ENCODE assay signal across 21 cellular contexts in genomic region chr16:11875721-11876120, GRCh38. TPM values are rescaled to one million over a fixed set of nuclear protein-coding genes. Genes with fewer than 3 reads are reported as not detected.
DNase-seq lines count a peak whose midpoint lies in the region; ATAC-seq, FAIRE-seq and TF ChIP-seq lines count a peak whose summit lies in the region.
"Had no signal": no experiment of that assay in that cellular context is flagged by ENCODE, and none has a peak within 500 bp of the region (broad histone marks: within the 10 kb centered on the region; RNA-seq: fewer than 3 reads in every experiment).

No MANE protein-coding gene starts in this region.

- no peaks in the 10 kb centered on the region for H3K27me3 ChIP-seq in cardiac muscle cell

- H3K27ac ChIP-seq in cardiac muscle cell, result peak overlapping the region; percentile 43
- H3K27ac ChIP-seq: GM23248 had no signal

- ATAC-seq in activated CD8-positive, alpha-beta T cell treated with anti-CD3 and anti-CD28 coated beads for 36 hours, result no peak
- ATAC-seq in activated CD8-positive, alpha-beta T cell treated with anti-CD3 and anti-CD28 coated beads, Interleukin-2, amount 10 ng/mL, durations not matched to agents 7 days and 5 days, result no peak
- ATAC-seq in Right ventricle myocardium superior (ENCODE audit: poor library complexity), result no peak
- no peak for ATAC-seq in HG03159 (IDR thresholded peaks at IDR 0.05; ENCODE audit: unreplicated experiment)
- ATAC-seq: PC-3 had no signal

- no peaks in the 10 kb centered on the region for H3K27me3 Mint-ChIP-seq in activated CD8-positive, alpha-beta T cell treated with anti-CD3 and anti-CD28 coated beads for 36 hours
- H3K27me3 Mint-ChIP-seq in activated CD8-positive, alpha-beta T cell treated with anti-CD3 and anti-CD28 coated beads, Interleukin-2, amount 10 ng/mL, durations not matched to agents 7 days and 5 days (ENCODE audit: low read depth), result no peaks in the 10 kb centered on the region
- no peaks in the 10 kb centered on the region for H3K27me3 Mint-ChIP-seq in nephron progenitor cell (ENCODE audit: low read depth, poor library complexity)

- POLR2A ChIA-PET in activated CD8-positive, alpha-beta T cell treated with anti-CD3 and anti-CD28 coated beads for 36 hours (lab: Charles Lee), result interaction anchor here (0.6 to 1.4 kb wide), 2 partner anchors 8 to 404 kb away, joined by 4 read pairs; no protein-coding TSS in a partner anchor
- POLR2A ChIA-PET in activated CD8-positive, alpha-beta T cell treated with anti-CD3 and anti-CD28 coated beads, Interleukin-2, amount 10 ng/mL, durations not matched to agents 7 days and 5 days (lab: Charles Lee), result no interaction called here

- CTCF ChIA-PET in activated CD8-positive, alpha-beta T cell treated with anti-CD3 and anti-CD28 coated beads for 36 hours (lab: Charles Lee), result interaction anchor here (1.8 kb wide), 1 partner anchor 192 kb away, joined by 8 read pairs; no protein-coding TSS in a partner anchor
- CTCF ChIA-PET in activated CD8-positive, alpha-beta T cell treated with anti-CD3 and anti-CD28 coated beads, Interleukin-2, amount 10 ng/mL, durations not matched to agents 7 days and 5 days (lab: Charles Lee), result interaction anchor here (1.9 kb wide), 1 partner anchor 9 kb away, joined by 5 read pairs; no protein-coding TSS in a partner anchor

- peaks cover 42% of the 10 kb centered on the region for H3K36me3 Mint-ChIP-seq in activated CD8-positive, alpha-beta T cell treated with anti-CD3 and anti-CD28 coated beads for 36 hours (ENCODE audit: low read depth)
- peaks cover 54% of the 10 kb centered on the region for H3K36me3 Mint-ChIP-seq in activated CD8-positive, alpha-beta T cell treated with anti-CD3 and anti-CD28 coated beads, Interleukin-2, amount 10 ng/mL, durations not matched to agents 7 days and 5 days (ENCODE audit: low read depth)
- peaks cover 57% of the 10 kb centered on the region for H3K36me3 Mint-ChIP-seq in nephron progenitor cell (ENCODE audit: low read depth)

- H3K4me3 Mint-ChIP-seq in activated CD8-positive, alpha-beta T cell treated with anti-CD3 and anti-CD28 coated beads for 36 hours, result no peak overlapping the region
- no peak overlapping the region for H3K4me3 Mint-ChIP-seq in activated CD8-positive, alpha-beta T cell treated with anti-CD3 and anti-CD28 coated beads, Interleukin-2, amount 10 ng/mL, durations not matched to agents 7 days and 5 days
- H3K4me3 Mint-ChIP-seq in nephron progenitor cell, result no peak overlapping the region

- H3K4me1 Mint-ChIP-seq in activated CD8-positive, alpha-beta T cell treated with anti-CD3 and anti-CD28 coated beads for 36 hours (ENCODE audit: low read depth), result peaks cover 4% of the 10 kb centered on the region
- no peaks in the 10 kb centered on the region for H3K4me1 Mint-ChIP-seq in activated CD8-positive, alpha-beta T cell treated with anti-CD3 and anti-CD28 coated beads, Interleukin-2, amount 10 ng/mL, durations not matched to agents 7 days and 5 days (ENCODE audit: low read depth)
- peaks cover 9% of the 10 kb centered on the region for H3K4me1 Mint-ChIP-seq in nephron progenitor cell

- TF ChIP-seq CTCF in activated CD8-positive, alpha-beta T cell treated with anti-CD3 and anti-CD28 coated beads for 36 hours (IDR thresholded peaks at IDR 0.05), result no peak
- TF ChIP-seq CTCF in cardiac muscle cell (IDR thresholded peaks at IDR 0.05; ENCODE audit: low read depth, low read length), result no peak
- no peak for TF ChIP-seq CTCF in nephron progenitor cell (IDR thresholded peaks at IDR 0.05)

- FAIRE-seq in GM19239 (lab: Jason Lieb, UNC), result peak; percentile 61
- FAIRE-seq: GM18507 had no signal

- intact Hi-C loops in activated CD8-positive, alpha-beta T cell treated with anti-CD3 and anti-CD28 coated beads for 36 hours (cut with micrococcal nuclease), result no loop called here
- intact Hi-C loops in Right ventricle myocardium superior (cut with DNase I), result no loop called here

- peaks cover 58% of the 10 kb centered on the region for H3K36me3 ChIP-seq in cardiac muscle cell

- H3K9me3 Mint-ChIP-seq in activated CD8-positive, alpha-beta T cell treated with anti-CD3 and anti-CD28 coated beads for 36 hours, result no peaks in the 10 kb centered on the region
- no peaks in the 10 kb centered on the region for H3K9me3 Mint-ChIP-seq in activated CD8-positive, alpha-beta T cell treated with anti-CD3 and anti-CD28 coated beads, Interleukin-2, amount 10 ng/mL, durations not matched to agents 7 days and 5 days (ENCODE audit: insufficient read depth)
- H3K9me3 Mint-ChIP-seq in nephron progenitor cell, result no peaks in the 10 kb centered on the region

- H3K9me3 ChIP-seq in cardiac muscle cell (ENCODE audit: low read depth), result no peaks in the 10 kb centered on the region

- DNase-seq in activated CD8-positive, alpha-beta T cell treated with anti-CD3 and anti-CD28 coated beads for 36 hours, result no peak
- DNase-seq in activated CD8-positive, alpha-beta T cell treated with anti-CD3 and anti-CD28 coated beads, Interleukin-2, amount 10 ng/mL, durations not matched to agents 7 days and 5 days, result no peak
- no peak for DNase-seq in cardiac muscle cell (ENCODE audit: low read depth in 1 of 2, low spot score in 1 of 2)
- DNase-seq in Right ventricle myocardium superior, result no peak
- no peak for DNase-seq in GM19239 (ENCODE audit: insufficient read length, low spot score)
- no peak for DNase-seq in nephron progenitor cell
- DNase-seq: 8988T; DMS53; GM23248; H7; KBM-7; MM.1S; NCI-H2029; NCI-H446 treated with DMSO at 0.1 percent for 48 hours; NCI-H526; NCI-H82; NK-92 treated with Interleukin-12 subunit alpha and Interleukin-12 subunit beta, amount 100 ng/mL, for 24 hours; PC-3; SHP77 had no signal

- peak overlapping the region; percentile 23 for H3K27ac Mint-ChIP-seq in activated CD8-positive, alpha-beta T cell treated with anti-CD3 and anti-CD28 coated beads for 36 hours
- H3K27ac Mint-ChIP-seq in activated CD8-positive, alpha-beta T cell treated with anti-CD3 and anti-CD28 coated beads, Interleukin-2, amount 10 ng/mL, durations not matched to agents 7 days and 5 days, result no peak overlapping the region
- H3K27ac Mint-ChIP-seq in nephron progenitor cell, result peak overlapping the region; percentile 15

- peaks cover 11% of the 10 kb centered on the region for H3K4me1 ChIP-seq in cardiac muscle cell (ENCODE audit: low read depth)

- no peak overlapping the region for H3K4me3 ChIP-seq in cardiac muscle cell
- H3K4me3 ChIP-seq: GM23248 had no signal

RNA-seq across cellular contexts. Expression of gene RSL1D1, which starts 24.4 kb away (rescaled TPM):
- total RNA-seq in activated CD8-positive, alpha-beta T cell treated with anti-CD3 and anti-CD28 coated beads for 36 hours, result 100 to 1,000 TPM; 344 TPM
- 100 to 1,000 TPM; 156 to 158 TPM for total RNA-seq in activated CD8-positive, alpha-beta T cell treated with anti-CD3 and anti-CD28 coated beads, Interleukin-2, amount 10 ng/mL, durations not matched to agents 7 days and 5 days
- total RNA-seq in cardiac muscle cell, result 53.7 and 153 TPM in 2 replicates
- 144 and 194 TPM in 2 replicates for polyA plus RNA-seq in cardiac muscle cell
- 101 TPM for total RNA-seq in Right ventricle myocardium superior

RNA-seq across cellular contexts. Expression of gene GSPT1, which starts 40.0 kb away (rescaled TPM):
- total RNA-seq in activated CD8-positive, alpha-beta T cell treated with anti-CD3 and anti-CD28 coated beads for 36 hours, result 100 to 1,000 TPM; 202 to 204 TPM
- total RNA-seq in activated CD8-positive, alpha-beta T cell treated with anti-CD3 and anti-CD28 coated beads, Interleukin-2, amount 10 ng/mL, durations not matched to agents 7 days and 5 days, result 100 to 1,000 TPM; 110 to 114 TPM
- total RNA-seq in cardiac muscle cell (42.1 and 64.6 TPM in 2 replicates), Right ventricle myocardium superior (88.3 TPM)
- 101 and 163 TPM in 2 replicates for polyA plus RNA-seq in cardiac muscle cell
